In the genomic region with DNA sequence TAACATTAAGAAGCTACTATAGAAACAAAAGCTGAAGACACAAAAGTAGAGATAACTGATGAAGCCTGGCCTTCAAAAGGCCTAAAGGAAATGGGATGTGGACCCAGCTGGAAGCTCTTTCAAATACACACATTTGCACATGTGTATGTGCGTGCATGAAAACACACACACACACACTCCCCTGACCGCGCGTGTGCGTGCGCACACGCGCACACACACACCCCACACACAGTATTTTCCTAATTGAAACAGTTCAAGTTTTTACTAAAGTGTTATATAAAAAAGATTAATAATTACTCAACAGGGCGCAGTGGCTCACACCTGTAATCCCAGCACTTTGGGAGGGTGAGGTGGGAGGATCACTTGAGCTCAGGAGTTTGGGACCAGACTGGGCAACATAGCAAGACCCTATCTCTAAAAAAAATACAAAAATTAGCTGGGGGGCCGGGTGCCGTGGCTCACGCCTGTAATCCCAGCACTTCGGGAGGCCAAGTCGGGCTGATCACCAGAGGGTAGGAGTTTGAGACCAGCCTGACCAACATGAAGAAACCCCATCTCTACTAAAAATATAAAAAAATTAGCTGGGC, we compare ENCODE assay signal across 31 cellular contexts.
"Had no signal": no experiment of that assay in that cellular context is flagged by ENCODE, and none has a peak within 500 bp of the region (broad histone marks: within the 10 kb centered on the region; RNA-seq: fewer than 3 reads in every experiment).

No MANE protein-coding gene starts in this region.

- H3K4me3 ChIP-seq: neural progenitor cell, ovary, psoas muscle, skin epidermis, smooth muscle cell, spleen, stomach, thoracic aorta, thyroid gland, tibial nerve, upper lobe of left lung, vagina had no signal

- H3K9me3 Mint-ChIP-seq: natural killer cell; nephron; neural progenitor cell; stimulated activated effector memory CD8-positive, alpha-beta T cell treated with anti-CD3 and anti-CD28 coated beads, Interleukin-12 subunit alpha, Interleukin-12 subunit beta, amount 100 ng/mL, for 72 hours; stimulated activated naive CD8-positive, alpha-beta T cell treated with anti-CD3 and anti-CD28 coated beads, Interleukin-15, Interleukin-2, amounts not matched to agents 100 ng/mL and 50 ng/mL, for 24 hours had no signal

- H3K4me3 Mint-ChIP-seq: naive thymus-derived CD4-positive, alpha-beta T cell; natural killer cell; nephron; neural progenitor cell; stimulated activated effector memory CD8-positive, alpha-beta T cell treated with anti-CD3 and anti-CD28 coated beads, Interleukin-12 subunit alpha, Interleukin-12 subunit beta, amount 100 ng/mL, for 72 hours; stimulated activated naive B cell treated with anti-CD40 and anti-IgM and Interleukin-4, amounts not matched to agents 10 μg/mL and 1 μg/mL and 100 μg/mL, for 72 hours; stimulated activated naive CD8-positive, alpha-beta T cell treated with anti-CD3 and anti-CD28 coated beads, Interleukin-15, Interleukin-2, amounts not matched to agents 100 ng/mL and 50 ng/mL, for 24 hours had no signal

- H3K4me1 Mint-ChIP-seq: natural killer cell; nephron; neural progenitor cell; stimulated activated naive B cell treated with anti-CD40 and anti-IgM and Interleukin-4, amounts not matched to agents 10 μg/mL and 1 μg/mL and 100 μg/mL, for 72 hours had no signal

- ATAC-seq: naive thymus-derived CD4-positive, alpha-beta T cell; natural killer cell; psoas muscle; right cardiac atrium; sciatic nerve; stimulated activated effector memory CD8-positive, alpha-beta T cell treated with anti-CD3 and anti-CD28 coated beads, Interleukin-12 subunit alpha, Interleukin-12 subunit beta, amount 100 ng/mL, for 72 hours; stimulated activated naive B cell treated with anti-CD40 and anti-IgM and Interleukin-4, amounts not matched to agents 10 μg/mL and 1 μg/mL and 100 μg/mL, for 72 hours had no signal

- H3K27me3 Mint-ChIP-seq: naive thymus-derived CD4-positive, alpha-beta T cell; progenitor cell of endocrine pancreas; stimulated activated naive B cell treated with anti-CD40 and anti-IgM and Interleukin-4, amounts not matched to agents 10 μg/mL and 1 μg/mL and 100 μg/mL, for 72 hours; stimulated activated naive CD8-positive, alpha-beta T cell treated with anti-CD3 and anti-CD28 coated beads, Interleukin-15, Interleukin-2, amounts not matched to agents 100 ng/mL and 50 ng/mL, for 24 hours had no signal

- H3K36me3 ChIP-seq: ovary, thoracic aorta, thyroid gland, upper lobe of left lung, vagina had no signal

- H3K4me2 ChIP-seq: neural progenitor cell, smooth muscle cell had no signal

- H3K27me3 ChIP-seq: neural progenitor cell, ovary, spleen, stomach, thyroid gland, tibial nerve, upper lobe of left lung, vagina had no signal

- H3K79me2 ChIP-seq: parathyroid adenoma had no signal

- DNase-seq: naive thymus-derived CD4-positive, alpha-beta T cell; natural killer cell; occipital lobe; ovary; posterior cingulate gyrus; psoas muscle; right cardiac atrium; spleen; stimulated activated CD4-positive, alpha-beta T cell treated with anti-CD3 and anti-CD28 coated beads, Interleukin-12 subunit alpha, Interleukin-12 subunit beta, amount 100 ng/mL, for 4 hours; stimulated activated CD4-positive, alpha-beta T cell treated with anti-CD3 and anti-CD28 coated beads, Interleukin-1b, Interleukin-23, amount 100 ng/mL, for 48 hours; stimulated activated CD4-positive, alpha-beta T cell treated with anti-CD3 and anti-CD28 coated beads, Interleukin-2, amount 100 ng/mL, for 48 hours; stimulated activated CD4-positive, alpha-beta T cell treated with anti-CD3 and anti-CD28 coated beads, Interleukin-4, amount 100 ng/mL, for 24 hours; stimulated activated naive B cell treated with anti-CD40 and anti-IgM and Interleukin-4, amounts not matched to agents 10 μg/mL and 1 μg/mL and 100 μg/mL, for 72 hours; stimulated activated naive CD4-positive, alpha-beta T cell treated with Interleukin-2 at 50 U/mL for 16 hours; stomach; thyroid gland; trophoblast cell had no signal

- H3K9me3 ChIP-seq: ovary, psoas muscle, spleen, stomach, thoracic aorta, thyroid gland, upper lobe of left lung, vagina had no signal

- FAIRE-seq: urothelium cell line had no signal

- H3K27ac ChIP-seq: neural progenitor cell, ovary, parathyroid adenoma, psoas muscle, skin epidermis, spleen, stomach, thoracic aorta, thyroid gland, tibial nerve, upper lobe of left lung, vagina had no signal

- H3K4me1 ChIP-seq: parathyroid adenoma, psoas muscle, spleen, thyroid gland, tibial nerve, upper lobe of left lung, vagina had no signal

- H3K9ac ChIP-seq: neural progenitor cell, parathyroid adenoma had no signal

- H3K27ac Mint-ChIP-seq: naive thymus-derived CD4-positive, alpha-beta T cell; natural killer cell; nephron; neural progenitor cell; stimulated activated effector memory CD8-positive, alpha-beta T cell treated with anti-CD3 and anti-CD28 coated beads, Interleukin-12 subunit alpha, Interleukin-12 subunit beta, amount 100 ng/mL, for 72 hours; stimulated activated naive B cell treated with anti-CD40 and anti-IgM and Interleukin-4, amounts not matched to agents 10 μg/mL and 1 μg/mL and 100 μg/mL, for 72 hours; stimulated activated naive CD8-positive, alpha-beta T cell treated with anti-CD3 and anti-CD28 coated beads, Interleukin-15, Interleukin-2, amounts not matched to agents 100 ng/mL and 50 ng/mL, for 24 hours had no signal

- H3K36me3 Mint-ChIP-seq: natural killer cell; stimulated activated effector memory CD8-positive, alpha-beta T cell treated with anti-CD3 and anti-CD28 coated beads, Interleukin-12 subunit alpha, Interleukin-12 subunit beta, amount 100 ng/mL, for 72 hours had no signal

- H2AFZ ChIP-seq: neural progenitor cell, parathyroid adenoma had no signal
